ENCODE assay signal across 7 cellular contexts in the genomic region with DNA sequence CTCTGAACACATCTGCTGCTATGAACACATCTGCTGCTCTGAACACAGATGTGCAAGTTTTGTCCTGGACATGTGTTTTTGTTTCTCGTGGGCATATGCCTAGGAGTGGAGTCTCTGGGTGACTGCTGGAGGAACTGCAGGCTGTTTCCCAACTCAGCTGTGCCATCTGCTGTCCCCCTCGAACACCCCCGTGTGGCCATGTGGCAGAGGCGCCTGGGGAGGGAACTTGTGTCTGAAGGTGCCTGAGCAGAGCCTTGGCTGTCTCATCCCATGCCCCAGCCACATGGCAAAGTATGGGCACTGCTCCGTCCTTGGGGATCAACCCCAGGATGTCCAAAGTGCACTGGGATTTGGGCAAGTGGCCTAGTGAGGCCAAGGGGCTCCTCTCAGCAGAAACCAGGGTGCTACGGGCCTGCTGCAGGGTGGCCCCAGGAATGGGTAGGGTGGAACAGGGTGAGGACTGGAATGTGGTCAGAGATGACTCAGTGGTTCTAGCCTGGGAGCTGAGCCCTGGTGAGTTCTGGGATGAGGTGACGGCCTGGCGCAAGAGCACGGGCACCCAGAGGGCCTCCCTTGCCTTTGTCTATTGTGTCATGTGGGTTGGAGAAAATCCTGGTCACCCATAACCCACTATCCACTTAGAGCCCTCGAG. TPM values are rescaled to one million over a fixed set of nuclear protein-coding genes. Genes with fewer than 3 reads are reported as not detected.
DNase-seq lines count a peak whose midpoint lies in the region; ATAC-seq lines count a peak whose summit lies in the region.

No MANE protein-coding gene starts in this region.

- DNase-seq in G401 (ENCODE audit: low spot score) (peak; percentile 80), Karpas-422 (peak; percentile 72), hepatic stellate cell (ENCODE audit: low spot score) (peak; percentile 87)
- no peak for DNase-seq in activated naive CD4-positive, alpha-beta T cell treated with anti-CD3 and anti-CD28 coated beads, Interleukin-2, amount 50 U/mL, for 72 hours (ENCODE audit: low spot score in 2 of 2)

- H3K36me3 Mint-ChIP-seq in activated naive CD4-positive, alpha-beta T cell treated with anti-CD3 and anti-CD28 coated beads, Interleukin-2, amount 50 U/mL, for 72 hours, result peaks cover 0 to 2% of the 10 kb centered on the region in 2 donors

- H3K27ac ChIP-seq in Karpas-422 (ENCODE audit: low read length), result no peak overlapping the region
- peak overlapping the region; percentile 66 for H3K27ac ChIP-seq in subcutaneous abdominal adipose tissue (ENCODE audit: low read depth, low read length)

- no peaks in the 10 kb centered on the region for H3K79me2 ChIP-seq in Karpas-422 (ENCODE audit: low read length)

- H3K4me3 ChIP-seq in Karpas-422 (ENCODE audit: low read length) (no peak overlapping the region), subcutaneous abdominal adipose tissue (ENCODE audit: low read depth in 1 of 5, low read length in 5 of 5) (no peak overlapping the region)

- H3K9me3 ChIP-seq in Karpas-422 (ENCODE audit: low read length) (no peaks in the 10 kb centered on the region), subcutaneous abdominal adipose tissue (ENCODE audit: control insufficient read depth in 5 of 5, low read length in 5 of 5) (no peaks in the 10 kb centered on the region)

- H3K36me3 ChIP-seq in Karpas-422 (ENCODE audit: insufficient read depth, low read length) (peaks cover 32% of the 10 kb centered on the region), subcutaneous abdominal adipose tissue (ENCODE audit: control insufficient read depth in 5 of 5, insufficient read depth in 5 of 5, low read length in 5 of 5) (peaks cover 0 to 86% (median 68%) of the 10 kb centered on the region in 5 donors)

- peak overlapping the region; percentile 60 to 72 for H3K27ac Mint-ChIP-seq in activated naive CD4-positive, alpha-beta T cell treated with anti-CD3 and anti-CD28 coated beads, Interleukin-2, amount 50 U/mL, for 72 hours

- no peak overlapping the region for H3K4me2 ChIP-seq in Karpas-422 (ENCODE audit: low read depth, low read length, poor library complexity, severe bottlenecking)

- H3K9me3 Mint-ChIP-seq in activated naive CD4-positive, alpha-beta T cell treated with anti-CD3 and anti-CD28 coated beads, Interleukin-2, amount 50 U/mL, for 72 hours, result no peaks in the 10 kb centered on the region

- no peaks in the 10 kb centered on the region for H3K9me2 ChIP-seq in Karpas-422 (replicated peaks; ENCODE audit: insufficient read depth, low read length)

- H3K4me1 ChIP-seq in Karpas-422 (ENCODE audit: low read length) (no peaks in the 10 kb centered on the region), subcutaneous abdominal adipose tissue (ENCODE audit: control insufficient read depth in 5 of 5, insufficient read depth in 5 of 5, low read length in 5 of 5) (peaks cover 0 to 35% (median 7%) of the 10 kb centered on the region in 5 donors)

- no peak overlapping the region for H2AFZ ChIP-seq in Karpas-422 (ENCODE audit: low read length)

- no peaks in the 10 kb centered on the region for H3K27me3 ChIP-seq in Karpas-422 (ENCODE audit: low read length)
- no peaks in the 10 kb centered on the region for H3K27me3 ChIP-seq in subcutaneous abdominal adipose tissue (ENCODE audit: control insufficient read depth in 5 of 5, insufficient read depth in 4 of 5, low read length in 5 of 5)

- in situ Hi-C loops in G401 (cut with HindIII; ENCODE audit: low sequenced_read_pairs), result loop anchor here (25.0 kb wide), 1 partner anchor 100 kb away; no protein-coding TSS in a partner anchor

- no peak overlapping the region for H3K9ac ChIP-seq in Karpas-422 (ENCODE audit: low read length)
- peak overlapping the region in 1 of 5 donors; percentile 39 for H3K9ac ChIP-seq in subcutaneous abdominal adipose tissue (ENCODE audit: low read length in 5 of 5)

- ATAC-seq in activated naive CD4-positive, alpha-beta T cell treated with anti-CD3 and anti-CD28 coated beads, Interleukin-2, amount 50 U/mL, for 72 hours, result peak in 1 of 2 donors; percentile 25
- no peak for ATAC-seq in GM18511 (IDR thresholded peaks at IDR 0.05; ENCODE audit: unreplicated experiment)
- ATAC-seq in activated CD4-positive, CD25-positive, alpha-beta regulatory T cell treated with anti-CD3 and anti-CD28 coated beads, Interleukin-2, amount 50 U/mL, for 24 hours, result no peak

- peaks cover 11% of the 10 kb centered on the region; the same call in 1 of the 2 replicates for H4K20me1 ChIP-seq in Karpas-422 (ENCODE audit: insufficient read depth, low read depth, low read length)

RNA-seq across cellular contexts. Expression of gene GATD1, which starts 14.7 kb away (rescaled TPM):
- 56.6 and 63.4 TPM in 2 replicates for total RNA-seq in G401 (2014; rRNA removed; shearing (Covaris generic))
- 43.6 and 61.0 TPM in 2 replicates for total RNA-seq in Karpas-422 (2014; rRNA removed; shearing (Covaris generic); ENCODE audit: low replicate concordance)
- total RNA-seq in activated naive CD4-positive, alpha-beta T cell treated with anti-CD3 and anti-CD28 coated beads, Interleukin-2, amount 50 U/mL, for 72 hours, result 10 to 100 TPM; 33.1 to 60.5 TPM

RNA-seq across cellular contexts. Expression of gene TALDO1, which starts 15.3 kb away (rescaled TPM):
- 201 and 229 TPM in 2 replicates for total RNA-seq in G401 (2014; rRNA removed; shearing (Covaris generic))
- 127 and 177 TPM in 2 replicates for total RNA-seq in Karpas-422 (2014; rRNA removed; shearing (Covaris generic); ENCODE audit: low replicate concordance)
- total RNA-seq in activated naive CD4-positive, alpha-beta T cell treated with anti-CD3 and anti-CD28 coated beads, Interleukin-2, amount 50 U/mL, for 72 hours, result 100 to 1,000 TPM; 226 to 328 TPM

RNA-seq across cellular contexts. Expression of gene CEND1, which starts 27.3 kb away (rescaled TPM):
- total RNA-seq in G401 (2014; rRNA removed; shearing (Covaris generic)), result 0.74 and 0.95 TPM in 2 replicates
- total RNA-seq in Karpas-422 (2014; rRNA removed; shearing (Covaris generic); ENCODE audit: low replicate concordance), result 19.8 and 50.0 TPM in 2 replicates
- 1 to 10 TPM in 1 of 2 donors, not detected in 1; 1.1 TPM for total RNA-seq in activated naive CD4-positive, alpha-beta T cell treated with anti-CD3 and anti-CD28 coated beads, Interleukin-2, amount 50 U/mL, for 72 hours

RNA-seq across cellular contexts. Expression of gene SLC25A22, which starts 35.5 kb away (rescaled TPM):
- 48.2 and 76.5 TPM in 2 replicates for total RNA-seq in G401 (2014; rRNA removed; shearing (Covaris generic))
- 9.3 and 23.4 TPM in 2 replicates for total RNA-seq in Karpas-422 (2014; rRNA removed; shearing (Covaris generic); ENCODE audit: low replicate concordance)
- total RNA-seq in activated naive CD4-positive, alpha-beta T cell treated with anti-CD3 and anti-CD28 coated beads, Interleukin-2, amount 50 U/mL, for 72 hours, result 10 to 100 TPM; 22.6 to 34.6 TPM

RNA-seq across cellular contexts. Expression of gene PIDD1, which starts 42.5 kb away (rescaled TPM):
- total RNA-seq in G401 (2014; rRNA removed; shearing (Covaris generic)), result 25.5 and 29.5 TPM in 2 replicates
- 26.2 and 26.6 TPM in 2 replicates for total RNA-seq in Karpas-422 (2014; rRNA removed; shearing (Covaris generic); ENCODE audit: low replicate concordance)
- total RNA-seq in activated naive CD4-positive, alpha-beta T cell treated with anti-CD3 and anti-CD28 coated beads, Interleukin-2, amount 50 U/mL, for 72 hours, result 10 to 100 TPM; 32.8 to 59.2 TPM

Comparison
In these comparisons a context has a peak if more than half of its experiments do, and no peak if none do; other contexts are left out.
1. DNase-seq: peak in G401 (single experiment), Karpas-422 (single experiment) and hepatic stellate cell (single experiment); none in activated naive CD4-positive, alpha-beta T cell treated with anti-CD3 and anti-CD28 coated beads, Interleukin-2, amount 50 U/mL, for 72 hours (0 of 2).
2. RNA of gene CEND1, which starts 27.3 kb away (total RNA-seq): 19.8 to 50.0 TPM in Karpas-422; 1.1 TPM in activated naive CD4-positive, alpha-beta T cell treated with anti-CD3 and anti-CD28 coated beads, Interleukin-2, amount 50 U/mL, for 72 hours and 0.74 to 0.95 TPM in G401; every median in the first group is over 10 times any median in the second.